ENCODE assay signal across 29 cellular contexts in the genomic region with DNA sequence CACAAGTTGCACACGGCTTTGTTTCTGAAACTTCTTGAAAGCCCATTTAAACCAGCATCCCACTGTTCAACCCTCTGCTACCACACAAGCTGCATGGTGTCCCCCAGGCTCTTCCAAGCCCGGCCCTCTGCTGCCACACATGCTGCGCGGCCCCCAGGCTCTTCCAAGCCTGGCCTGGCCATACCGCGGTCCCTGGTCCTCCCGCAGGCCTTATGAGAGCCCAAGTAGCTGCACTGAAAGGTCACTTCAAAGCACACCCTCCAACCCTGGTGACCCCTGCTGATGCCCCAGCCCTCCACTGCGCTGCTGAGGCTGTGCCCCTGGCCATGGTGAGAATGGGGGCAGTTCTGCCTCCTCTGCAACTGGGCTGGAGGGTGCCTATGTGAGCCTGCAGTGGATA. TPM values are rescaled to one million over a fixed set of nuclear protein-coding genes. Genes with fewer than 3 reads are reported as not detected.
"Had no signal": no experiment of that assay in that cellular context is flagged by ENCODE, and none has a peak within 500 bp of the region (broad histone marks: within the 10 kb centered on the region; RNA-seq: fewer than 3 reads in every experiment).

No MANE protein-coding gene starts in this region.

- H3K27ac ChIP-seq: brain microvascular endothelial cell, KMS-11, Peyer's patch, RWPE1, SJCRH30, VCaP had no signal

- H3K9me3 ChIP-seq: Peyer's patch, SK-N-SH had no signal

- H3K4me3 ChIP-seq: Peyer's patch, SJCRH30 had no signal

- H3K27ac Mint-ChIP-seq: activated CD4-positive, alpha-beta memory T cell treated with anti-CD3 and anti-CD28 coated beads, Interleukin-2, amount 10 ng/mL, durations not matched to agents 7 days and 5 days; activated CD4-positive, alpha-beta T cell treated with anti-CD3 and anti-CD28 coated beads for 36 hours; activated naive CD4-positive, alpha-beta T cell treated with anti-CD3 and anti-CD28 coated beads for 36 hours; activated naive CD8-positive, alpha-beta T cell; activated T-helper 17 cell treated with anti-CD3 and anti-CD28 coated beads, Interleukin-2, amount 50 U/mL, for 72 hours had no signal

- H3K36me3 ChIP-seq: brain microvascular endothelial cell, Peyer's patch, SJCRH30 had no signal

- H3K36me3 Mint-ChIP-seq: activated naive CD8-positive, alpha-beta T cell had no signal

- H3K4me3 Mint-ChIP-seq: activated CD4-positive, alpha-beta memory T cell treated with anti-CD3 and anti-CD28 coated beads, Interleukin-2, amount 10 ng/mL, durations not matched to agents 7 days and 5 days; activated CD4-positive, alpha-beta T cell treated with anti-CD3 and anti-CD28 coated beads for 36 hours; activated naive CD4-positive, alpha-beta T cell treated with anti-CD3 and anti-CD28 coated beads for 36 hours; activated naive CD8-positive, alpha-beta T cell; activated T-helper 17 cell treated with anti-CD3 and anti-CD28 coated beads, Interleukin-2, amount 50 U/mL, for 72 hours had no signal

- H3K4me1 Mint-ChIP-seq: activated CD4-positive, alpha-beta memory T cell treated with anti-CD3 and anti-CD28 coated beads, Interleukin-2, amount 10 ng/mL, durations not matched to agents 7 days and 5 days; activated CD4-positive, alpha-beta T cell treated with anti-CD3 and anti-CD28 coated beads for 36 hours had no signal

- DNase-seq: activated CD4-positive, alpha-beta memory T cell treated with anti-CD3 and anti-CD28 coated beads, Interleukin-2, amount 10 ng/mL, durations not matched to agents 7 days and 5 days; activated CD4-positive, alpha-beta T cell treated with anti-CD3 and anti-CD28 coated beads for 36 hours; activated CD4-positive, alpha-beta T cell treated with anti-CD3 and anti-CD28 coated beads, Interleukin-2, amount 50 U/mL, for 1 hour; activated gamma-delta T cell; activated naive CD4-positive, alpha-beta T cell treated with anti-CD3 and anti-CD28 coated beads for 36 hours; activated T-cell treated with anti-CD3 and anti-CD28 coated beads for 4 hours; activated T-cell treated with anti-CD3 and anti-CD28 coated beads, Interleukin-2, amount 50 U/mL, for 48 hours; amygdala; brain microvascular endothelial cell; MV-4-11; NCI-H1105; NCI-H1436; NCI-H1694 treated with DMSO at 0.1 percent for 48 hours; NCI-H2029 treated with DMSO at 0.1 percent for 48 hours; NCI-H510A treated with DMSO at 0.1 percent for 48 hours; NCI-H69; Peyer's patch; Right ventricle myocardium superior; SJCRH30; SK-N-SH; T-helper 1 cell had no signal

- H3K27me3 Mint-ChIP-seq: activated CD4-positive, alpha-beta memory T cell treated with anti-CD3 and anti-CD28 coated beads, Interleukin-2, amount 10 ng/mL, durations not matched to agents 7 days and 5 days; activated CD4-positive, alpha-beta T cell treated with anti-CD3 and anti-CD28 coated beads for 36 hours; activated naive CD8-positive, alpha-beta T cell; activated T-helper 17 cell treated with anti-CD3 and anti-CD28 coated beads, Interleukin-2, amount 50 U/mL, for 72 hours had no signal

- H3K27me3 ChIP-seq: brain microvascular endothelial cell, Peyer's patch, SJCRH30 had no signal

RNA-seq across cellular contexts. Expression of gene PVALEF, which starts 25.9 kb away (rescaled TPM):
- total RNA-seq: activated CD4-positive, alpha-beta memory T cell treated with anti-CD3 and anti-CD28 coated beads, Interleukin-2, amount 10 ng/mL, durations not matched to agents 7 days and 5 days; activated CD4-positive, alpha-beta T cell treated with anti-CD3 and anti-CD28 coated beads for 36 hours; activated CD8-positive, alpha-beta memory T cell treated with anti-CD3 and anti-CD28 coated beads for 36 hours; activated naive CD4-positive, alpha-beta T cell treated with anti-CD3 and anti-CD28 coated beads for 36 hours; activated T-helper 17 cell treated with anti-CD3 and anti-CD28 coated beads, Interleukin-2, amount 50 U/mL, for 72 hours; MCF 10A; Peyer's patch; Right ventricle myocardium superior; T-helper 2 cell treated with Interferon-gamma antibody and Interleukin-4, amounts not matched to agents 100 ng/mL and 5 ng/mL, for 36 hours had no signal
